ENCODE assay signal across 18 cellular contexts in genomic region chr5:150024241-150024984, GRCh38. TPM values are rescaled to one million over a fixed set of nuclear protein-coding genes. Genes with fewer than 3 reads are reported as not detected.
DNase-seq lines count a peak whose midpoint lies in the region; ATAC-seq, FAIRE-seq and TF ChIP-seq lines count a peak whose summit lies in the region.
"Had no signal": no experiment of that assay in that cellular context is flagged by ENCODE, and none has a peak within 500 bp of the region (broad histone marks: within the 10 kb centered on the region; RNA-seq: fewer than 3 reads in every experiment).

No MANE protein-coding gene starts in this region.

- in situ Hi-C loops in KBM-7 (cut with MboI; ENCODE audit: low pct_unique_long_range_greater_than_20kb, low sequenced_read_pairs) (no loop called here), gastrocnemius medialis (cut with MboI; ENCODE audit: low sequenced_read_pairs in 4 of 4) (no loop called here), ACHN (cut with HindIII; ENCODE audit: low pct_ligation_motif_present, low pct_unique_long_range_greater_than_20kb, low sequenced_read_pairs) (no loop called here)

- CTCF ChIA-PET in CD8-positive, alpha-beta T cell (lab: Charles Lee) = no interaction called here

- no peak overlapping the region for H3K4me3 Mint-ChIP-seq in CD8-positive, alpha-beta T cell
- H3K4me3 Mint-ChIP-seq in activated T-cell treated with anti-CD3 and anti-CD28 coated beads, Interleukin-2, amount 50 U/mL, for 4 hours = no peak overlapping the region
- H3K4me3 Mint-ChIP-seq: CD4-positive, CD25-positive, alpha-beta regulatory T cell; dendritic cell treated with granulocyte-macrophage colony-stimulating factor and Interleukin-4, amounts not matched to agents 40 ng/mL and 50 ng/mL, for 4 days; naive thymus-derived CD4-positive, alpha-beta T cell had no signal

- H3K4me1 ChIP-seq in adipocyte (ENCODE audit: control insufficient read depth, insufficient read depth, low read length) (peaks cover 20% of the 10 kb centered on the region), left ventricle myocardium inferior (peaks cover 60% of the 10 kb centered on the region), gastrocnemius medialis (peaks cover 31 to 48% of the 10 kb centered on the region in 2 donors), small intestine (ENCODE audit: control insufficient read depth in 2 of 2, insufficient read depth in 1 of 2, low read depth in 1 of 2, low read length in 1 of 2) (no peaks in the 10 kb centered on the region)
- no peaks in the 10 kb centered on the region for H3K4me1 ChIP-seq in CD8-positive, alpha-beta T cell (ENCODE audit: insufficient read depth, low read length)

- no peaks in the 10 kb centered on the region for H3K27me3 ChIP-seq in adipocyte (replicated peaks; ENCODE audit: control insufficient read depth, insufficient read depth, low read length)
- no peaks in the 10 kb centered on the region for H3K27me3 ChIP-seq in left ventricle myocardium inferior (ENCODE audit: low read depth)
- H3K27me3 ChIP-seq in gastrocnemius medialis = no peaks in the 10 kb centered on the region
- no peaks in the 10 kb centered on the region for H3K27me3 ChIP-seq in CD8-positive, alpha-beta T cell (ENCODE audit: insufficient read depth, low read length)
- no peaks in the 10 kb centered on the region for H3K27me3 ChIP-seq in small intestine (ENCODE audit: control insufficient read depth in 2 of 2, insufficient read depth in 2 of 2, low read length in 2 of 2)
- H3K27me3 ChIP-seq: adrenal gland, foreskin keratinocyte had no signal

- H3K36me3 ChIP-seq in adipocyte (ENCODE audit: control insufficient read depth, insufficient read depth, low read length, severe bottlenecking) (peaks cover 83% of the 10 kb centered on the region), left ventricle myocardium inferior (peaks cover 79% of the 10 kb centered on the region), gastrocnemius medialis (peaks cover 0 to 60% of the 10 kb centered on the region in 2 donors), small intestine (ENCODE audit: control insufficient read depth in 2 of 2, insufficient read depth in 2 of 2, low read length in 2 of 2) (peaks cover 16 to 25% of the 10 kb centered on the region in 2 donors)
- peaks cover 26% of the 10 kb centered on the region for H3K36me3 ChIP-seq in CD8-positive, alpha-beta T cell (ENCODE audit: insufficient read depth, low read length)

- intact Hi-C loops in left ventricle myocardium inferior (cut with micrococcal nuclease) (loop anchor here (10.0 kb wide), 1 partner anchor 190 kb away; no protein-coding TSS in a partner anchor), gastrocnemius medialis (cut with DNase I; ENCODE audit: low total_unique reads) (loop anchor here (2.0 to 5.0 kb wide), 2 partner anchors 108 to 194 kb away; no protein-coding TSS in a partner anchor)
- intact Hi-C loops in CD8-positive, alpha-beta T cell (cut with DNase I, micrococcal nuclease) = no loop called here

- H3K9me3 Mint-ChIP-seq in CD8-positive, alpha-beta T cell = no peaks in the 10 kb centered on the region
- no peaks in the 10 kb centered on the region for H3K9me3 Mint-ChIP-seq in activated T-cell treated with anti-CD3 and anti-CD28 coated beads, Interleukin-2, amount 50 U/mL, for 4 hours
- H3K9me3 Mint-ChIP-seq: CD4-positive, CD25-positive, alpha-beta regulatory T cell; dendritic cell treated with granulocyte-macrophage colony-stimulating factor and Interleukin-4, amounts not matched to agents 40 ng/mL and 50 ng/mL, for 4 days; naive thymus-derived CD4-positive, alpha-beta T cell had no signal

- H3K9ac ChIP-seq in adipocyte (ENCODE audit: low read length) = no peak overlapping the region

- no peaks in the 10 kb centered on the region for H3K4me1 Mint-ChIP-seq in CD8-positive, alpha-beta T cell (ENCODE audit: low read depth)
- peaks cover 3% of the 10 kb centered on the region for H3K4me1 Mint-ChIP-seq in activated T-cell treated with anti-CD3 and anti-CD28 coated beads, Interleukin-2, amount 50 U/mL, for 4 hours (ENCODE audit: low read depth)

- peak; percentile 51 to 76 for ATAC-seq in gastrocnemius medialis
- ATAC-seq in CD8-positive, alpha-beta T cell = no peak
- no peak for ATAC-seq in activated T-cell treated with anti-CD3 and anti-CD28 coated beads, Interleukin-2, amount 50 U/mL, for 4 hours
- ATAC-seq: foreskin keratinocyte; naive thymus-derived CD4-positive, alpha-beta T cell had no signal

- H3K4me3 ChIP-seq in adipocyte (ENCODE audit: low read length) (no peak overlapping the region), left ventricle myocardium inferior (peak overlapping the region; percentile 9), gastrocnemius medialis (no peak overlapping the region), small intestine (ENCODE audit: low read depth in 1 of 2, low read length in 2 of 2) (no peak overlapping the region)
- H3K4me3 ChIP-seq in CD8-positive, alpha-beta T cell (ENCODE audit: low read depth, low read length) = no peak overlapping the region
- H3K4me3 ChIP-seq: adrenal gland had no signal

- no peaks in the 10 kb centered on the region for H3K27me3 Mint-ChIP-seq in CD8-positive, alpha-beta T cell (ENCODE audit: low read depth)
- no peaks in the 10 kb centered on the region for H3K27me3 Mint-ChIP-seq in activated T-cell treated with anti-CD3 and anti-CD28 coated beads, Interleukin-2, amount 50 U/mL, for 4 hours (ENCODE audit: low read depth)
- H3K27me3 Mint-ChIP-seq: CD4-positive, CD25-positive, alpha-beta regulatory T cell; dendritic cell treated with granulocyte-macrophage colony-stimulating factor and Interleukin-4, amounts not matched to agents 40 ng/mL and 50 ng/mL, for 4 days; naive thymus-derived CD4-positive, alpha-beta T cell had no signal

- no peak overlapping the region for H3K27ac Mint-ChIP-seq in CD8-positive, alpha-beta T cell
- H3K27ac Mint-ChIP-seq: CD4-positive, CD25-positive, alpha-beta regulatory T cell; dendritic cell treated with granulocyte-macrophage colony-stimulating factor and Interleukin-4, amounts not matched to agents 40 ng/mL and 50 ng/mL, for 4 days; naive thymus-derived CD4-positive, alpha-beta T cell had no signal

- DNase-seq in KBM-7 = peak; percentile 50
- DNase-seq in adipocyte (ENCODE audit: low read depth) = peak; percentile 33
- no peak for DNase-seq in left ventricle myocardium inferior
- no peak for DNase-seq in gastrocnemius medialis
- no peak for DNase-seq in CD8-positive, alpha-beta T cell
- no peak for DNase-seq in small intestine
- no peak for DNase-seq in activated T-cell treated with anti-CD3 and anti-CD28 coated beads, Interleukin-2, amount 50 U/mL, for 4 hours
- DNase-seq in ACHN = no peak
- DNase-seq: activated T-cell treated with anti-CD3 and anti-CD28 coated beads for 4 hours; adrenal gland; CD4-positive, CD25-positive, alpha-beta regulatory T cell; foreskin keratinocyte; islet precursor cell; KG1; naive thymus-derived CD4-positive, alpha-beta T cell; stimulated activated naive CD4-positive, alpha-beta T cell treated with Interleukin-2 at 50 U/mL for 16 hours had no signal

- POLR2A ChIA-PET in CD8-positive, alpha-beta T cell (lab: Charles Lee) = no interaction called here

- H3K27ac ChIP-seq in left ventricle myocardium inferior (replicated peaks) = peak overlapping the region; percentile 86
- H3K27ac ChIP-seq in gastrocnemius medialis = peak overlapping the region; percentile 77 to 82 (median 80)
- H3K27ac ChIP-seq in CD8-positive, alpha-beta T cell (ENCODE audit: low read depth, low read length) = no peak overlapping the region
- no peak overlapping the region for H3K27ac ChIP-seq in small intestine (ENCODE audit: low read depth in 1 of 2, low read length in 1 of 2)
- H3K27ac ChIP-seq: foreskin keratinocyte had no signal

- H3K9me3 ChIP-seq in adipocyte (ENCODE audit: control insufficient read depth, low read length) (no peaks in the 10 kb centered on the region), left ventricle myocardium inferior (replicated peaks) (no peaks in the 10 kb centered on the region), gastrocnemius medialis (no peaks in the 10 kb centered on the region), small intestine (ENCODE audit: control insufficient read depth, low read depth) (no peaks in the 10 kb centered on the region)
- no peaks in the 10 kb centered on the region for H3K9me3 ChIP-seq in CD8-positive, alpha-beta T cell (ENCODE audit: low read length)
- H3K9me3 ChIP-seq: adrenal gland had no signal

- TF ChIP-seq CTCF in left ventricle myocardium inferior (IDR thresholded peaks at IDR 0.05; ENCODE audit: borderline replicate concordance) (peak; percentile 45), gastrocnemius medialis (IDR thresholded peaks at IDR 0.05 in 4 of 5, conservative IDR thresholded peaks at IDR 0.05 in 1 of 5) (peak in 3 of 5 experiments; percentile 11 to 23 (median 16))
- TF ChIP-seq CTCF in CD8-positive, alpha-beta T cell (IDR thresholded peaks at IDR 0.05) = no peak

- TF ChIP-seq POLR2A in gastrocnemius medialis (IDR thresholded peaks at IDR 0.05) = no peak

- H3K36me3 Mint-ChIP-seq in CD8-positive, alpha-beta T cell = peaks cover 91% of the 10 kb centered on the region
- H3K36me3 Mint-ChIP-seq in activated T-cell treated with anti-CD3 and anti-CD28 coated beads, Interleukin-2, amount 50 U/mL, for 4 hours (ENCODE audit: insufficient read depth) = peaks cover 51% of the 10 kb centered on the region

- no peak for FAIRE-seq in small intestine (lab: Jason Lieb, UNC)
- FAIRE-seq: H1 had no signal

- WGBS in small intestine, 3 donors = 82 to 89% (median 86%) methylated on average over 10 of the region's 10 CpGs

RNA-seq across cellular contexts. Expression of gene HMGXB3, which starts 23.9 kb away (rescaled TPM):
- total RNA-seq in left ventricle myocardium inferior = 14.7 TPM
- 10 to 100 TPM; 19.7 to 27.0 (median 23.9) TPM for total RNA-seq in gastrocnemius medialis
- 10 to 100 TPM; 27.4 to 29.7 TPM for total RNA-seq in CD8-positive, alpha-beta T cell
- 10 to 100 TPM in 2 of 3 donors, 1 to 10 TPM in 1; 8.1 to 15.2 (median 11.6) TPM for polyA plus RNA-seq in small intestine
- 10 to 100 TPM; 46.2 to 49.2 (median 46.4) TPM for total RNA-seq in activated T-cell treated with anti-CD3 and anti-CD28 coated beads, Interleukin-2, amount 50 U/mL, for 4 hours

RNA-seq across cellular contexts. Expression of gene TIGD6, which starts 24.0 kb away (rescaled TPM):
- total RNA-seq in left ventricle myocardium inferior (2.8 TPM), gastrocnemius medialis (1 to 10 TPM in 3 of 4 donors, under 1 TPM in 1; 0.62 to 3.0 (median 2.3) TPM)
- total RNA-seq in CD8-positive, alpha-beta T cell = 1 to 10 TPM in 1 of 2 experiments, under 1 TPM in 1; 0.97 to 1.5 TPM
- polyA plus RNA-seq in small intestine = 1 to 10 TPM; 1.6 to 3.4 (median 2.7) TPM
- total RNA-seq in activated T-cell treated with anti-CD3 and anti-CD28 coated beads, Interleukin-2, amount 50 U/mL, for 4 hours = 1 to 10 TPM; 1.9 to 2.4 (median 2.1) TPM

Comparison
In these comparisons a context has a peak if more than half of its experiments do, and no peak if none do; other contexts are left out.
1. DNase-seq: peak in KBM-7 (single experiment) and adipocyte (single experiment); none in left ventricle myocardium inferior (single experiment), gastrocnemius medialis (0 of 2), CD8-positive, alpha-beta T cell (0 of 7), small intestine (single experiment), activated T-cell treated with anti-CD3 and anti-CD28 coated beads, Interleukin-2, amount 50 U/mL, for 4 hours (single experiment) and ACHN (single experiment).
2. H3K27ac ChIP-seq: peak in left ventricle myocardium inferior (single experiment) and gastrocnemius medialis (4 of 4); none in CD8-positive, alpha-beta T cell (single experiment) and small intestine (0 of 2).
3. ATAC-seq: peak in gastrocnemius medialis (2 of 2); none in CD8-positive, alpha-beta T cell (single experiment) and activated T-cell treated with anti-CD3 and anti-CD28 coated beads, Interleukin-2, amount 50 U/mL, for 4 hours (0 of 2).
4. intact Hi-C loops: an anchor here in left ventricle myocardium inferior (10.0 kb wide) and gastrocnemius medialis (2.0 to 5.0 kb wide); none called in CD8-positive, alpha-beta T cell.